Comparison of ENCODE assay signal across 18 cellular contexts in genomic region chr11:73976451-73977151, GRCh38. TPM values are rescaled to one million over a fixed set of nuclear protein-coding genes. Genes with fewer than 3 reads are reported as not detected.
DNase-seq lines count a peak whose midpoint lies in the region; ATAC-seq and TF ChIP-seq lines count a peak whose summit lies in the region.
"Had no signal": no experiment of that assay in that cellular context is flagged by ENCODE, and none has a peak within 500 bp of the region (broad histone marks: within the 10 kb centered on the region; RNA-seq: fewer than 3 reads in every experiment).

No MANE protein-coding gene starts in this region.

- POLR2A ChIA-PET in activated CD4-positive, alpha-beta memory T cell treated with anti-CD3 and anti-CD28 coated beads for 36 hours (lab: Charles Lee): interaction anchor here (1.3 to 2.5 kb wide), 2 partner anchors 35 to 49 kb away, joined by 3 to 9 read pairs; no protein-coding TSS in a partner anchor

- DNase-seq in activated naive CD4-positive, alpha-beta T cell treated with anti-CD3 and anti-CD28 coated beads, Interleukin-2, amount 50 U/mL, for 72 hours (ENCODE audit: low spot score in 2 of 2): no peak
- DNase-seq in activated naive CD4-positive, alpha-beta T cell treated with Interleukin-2 at 50 U/mL for 16 hours: no peak
- DNase-seq in activated CD4-positive, alpha-beta memory T cell treated with anti-CD3 and anti-CD28 coated beads for 36 hours: no peak
- DNase-seq in immature natural killer cell (no peak), type B pancreatic cell (ENCODE audit: extremely low spot score, unreplicated experiment) (no peak), progenitor cell of endocrine pancreas (ENCODE audit: low spot score, unreplicated experiment) (no peak), NCI-H774 (lab: John Stamatoyannopoulos, UW) (no peak)
- DNase-seq in stimulated activated CD4-positive, alpha-beta T cell treated with anti-CD3 and anti-CD28 coated beads, Interleukin-2, amount 100 ng/mL, for 48 hours: no peak
- DNase-seq: DMS 273 treated with DMSO at 0.1 percent for 48 hours, NCI-H187, OCI-M1, transverse colon, WERI-Rb-1 had no signal

- no peak for ATAC-seq in activated naive CD4-positive, alpha-beta T cell treated with anti-CD3 and anti-CD28 coated beads, Interleukin-2, amount 50 U/mL, for 72 hours
- ATAC-seq: left colon had no signal

- TF ChIP-seq CTCF in type B pancreatic cell (conservative IDR thresholded peaks at IDR 0.05) (no peak), progenitor cell of endocrine pancreas (IDR thresholded peaks at IDR 0.05; ENCODE audit: unreplicated experiment) (no peak)

- peaks cover 86% of the 10 kb centered on the region for H3K4me1 Mint-ChIP-seq in activated CD4-positive, alpha-beta memory T cell treated with anti-CD3 and anti-CD28 coated beads for 36 hours (ENCODE audit: low read depth)
- H3K4me1 Mint-ChIP-seq in immature natural killer cell (peaks cover 99 to 100% of the 10 kb centered on the region in 2 donors), type B pancreatic cell (ENCODE audit: unreplicated experiment) (peaks cover 24% of the 10 kb centered on the region), progenitor cell of endocrine pancreas (ENCODE audit: low read depth) (peaks cover 19% of the 10 kb centered on the region)

- no peaks in the 10 kb centered on the region for H3K27me3 Mint-ChIP-seq in activated CD4-positive, alpha-beta memory T cell treated with anti-CD3 and anti-CD28 coated beads for 36 hours
- peaks cover 4 to 9% (median 8%) of the 10 kb centered on the region in 3 donors for H3K27me3 Mint-ChIP-seq in immature natural killer cell (ENCODE audit: low read depth in 3 of 3)
- H3K27me3 Mint-ChIP-seq in type B pancreatic cell: no peaks in the 10 kb centered on the region
- H3K27me3 Mint-ChIP-seq in progenitor cell of endocrine pancreas: no peaks in the 10 kb centered on the region

- no peak overlapping the region for H3K4me3 Mint-ChIP-seq in activated CD4-positive, alpha-beta memory T cell treated with anti-CD3 and anti-CD28 coated beads for 36 hours
- peak overlapping the region; percentile 42 to 99 (median 76) for H3K4me3 Mint-ChIP-seq in immature natural killer cell
- H3K4me3 Mint-ChIP-seq in type B pancreatic cell: peak overlapping the region; percentile 7
- no peak overlapping the region for H3K4me3 Mint-ChIP-seq in progenitor cell of endocrine pancreas (ENCODE audit: low read depth)

- peak overlapping the region; percentile 63 to 95 for H3K27ac Mint-ChIP-seq in activated naive CD4-positive, alpha-beta T cell treated with anti-CD3 and anti-CD28 coated beads, Interleukin-2, amount 50 U/mL, for 72 hours
- H3K27ac Mint-ChIP-seq in activated CD4-positive, alpha-beta memory T cell treated with anti-CD3 and anti-CD28 coated beads for 36 hours: peak overlapping the region; percentile 51
- H3K27ac Mint-ChIP-seq in immature natural killer cell: peak overlapping the region; percentile 93 to 97 (median 96)
- no peak overlapping the region for H3K27ac Mint-ChIP-seq in type B pancreatic cell
- H3K27ac Mint-ChIP-seq in progenitor cell of endocrine pancreas: no peak overlapping the region

- intact Hi-C loops in activated CD4-positive, alpha-beta memory T cell treated with anti-CD3 and anti-CD28 coated beads for 36 hours (cut with micrococcal nuclease): no loop called here

- CTCF ChIA-PET in activated CD4-positive, alpha-beta memory T cell treated with anti-CD3 and anti-CD28 coated beads for 36 hours (lab: Charles Lee): interaction anchor here (0.8 kb wide), 1 partner anchor 55 kb away, joined by 4 read pairs; no protein-coding TSS in a partner anchor

- peaks cover 56 to 74% of the 10 kb centered on the region in 2 donors for H3K36me3 Mint-ChIP-seq in activated naive CD4-positive, alpha-beta T cell treated with anti-CD3 and anti-CD28 coated beads, Interleukin-2, amount 50 U/mL, for 72 hours
- H3K36me3 Mint-ChIP-seq in activated CD4-positive, alpha-beta memory T cell treated with anti-CD3 and anti-CD28 coated beads for 36 hours: peaks cover 76% of the 10 kb centered on the region
- peaks cover 52 to 74% (median 53%) of the 10 kb centered on the region in 3 donors for H3K36me3 Mint-ChIP-seq in immature natural killer cell
- H3K36me3 Mint-ChIP-seq in type B pancreatic cell: peaks cover 4% of the 10 kb centered on the region
- H3K36me3 Mint-ChIP-seq in progenitor cell of endocrine pancreas (ENCODE audit: insufficient read depth): peaks cover 18% of the 10 kb centered on the region

- no peaks in the 10 kb centered on the region for H3K9me3 Mint-ChIP-seq in activated naive CD4-positive, alpha-beta T cell treated with anti-CD3 and anti-CD28 coated beads, Interleukin-2, amount 50 U/mL, for 72 hours
- H3K9me3 Mint-ChIP-seq in activated CD4-positive, alpha-beta memory T cell treated with anti-CD3 and anti-CD28 coated beads for 36 hours: no peaks in the 10 kb centered on the region
- no peaks in the 10 kb centered on the region for H3K9me3 Mint-ChIP-seq in immature natural killer cell
- no peaks in the 10 kb centered on the region for H3K9me3 Mint-ChIP-seq in type B pancreatic cell
- H3K9me3 Mint-ChIP-seq in progenitor cell of endocrine pancreas (ENCODE audit: low read depth): no peaks in the 10 kb centered on the region

RNA-seq across cellular contexts. Expression of gene UCP2, which starts 6.0 kb away (rescaled TPM):
- 100 to 1,000 TPM; 271 to 326 TPM for total RNA-seq in activated naive CD4-positive, alpha-beta T cell treated with anti-CD3 and anti-CD28 coated beads, Interleukin-2, amount 50 U/mL, for 72 hours
- total RNA-seq in activated CD4-positive, alpha-beta memory T cell treated with anti-CD3 and anti-CD28 coated beads for 36 hours: 100 to 1,000 TPM; 461 to 471 TPM
- polyA plus RNA-seq in immature natural killer cell: 1,000 to 10,000 TPM; 1,092 to 2,060 (median 1,799) TPM
- 70.4 and 104 TPM in 2 replicates for total RNA-seq in type B pancreatic cell (ENCODE audit: low replicate concordance)
- 89.9 and 103 TPM in 2 replicates for total RNA-seq in progenitor cell of endocrine pancreas
- total RNA-seq: HT1080, MCF 10A had no signal

RNA-seq across cellular contexts. Expression of gene DNAJB13, which starts 25.8 kb away (rescaled TPM):
- total RNA-seq in activated naive CD4-positive, alpha-beta T cell treated with anti-CD3 and anti-CD28 coated beads, Interleukin-2, amount 50 U/mL, for 72 hours: under 1 TPM; 0.29 to 0.32 TPM
- under 1 TPM in 1 of 2 experiments, not detected in 1; 0.19 TPM for total RNA-seq in activated CD4-positive, alpha-beta memory T cell treated with anti-CD3 and anti-CD28 coated beads for 36 hours
- not detected for polyA plus RNA-seq in immature natural killer cell
- total RNA-seq in type B pancreatic cell (ENCODE audit: low replicate concordance) (2.8 TPM in 1 of 2 replicates, not detected in the other), progenitor cell of endocrine pancreas (1.1 and 1.4 TPM in 2 replicates)
- total RNA-seq: left colon, NCI-H460, transverse colon had no signal
- polyA plus RNA-seq: hepatocyte had no signal

RNA-seq across cellular contexts. Expression of gene UCP3, which starts 32.3 kb away (rescaled TPM):
- total RNA-seq in activated naive CD4-positive, alpha-beta T cell treated with anti-CD3 and anti-CD28 coated beads, Interleukin-2, amount 50 U/mL, for 72 hours: 1 to 10 TPM; 1.5 to 2.7 TPM
- total RNA-seq in activated CD4-positive, alpha-beta memory T cell treated with anti-CD3 and anti-CD28 coated beads for 36 hours: 1 to 10 TPM; 1.4 to 2.0 TPM
- polyA plus RNA-seq in immature natural killer cell: 1 to 10 TPM in 1 of 3 donors, under 1 TPM in 2; 0.41 to 1.3 (median 0.52) TPM
- total RNA-seq in type B pancreatic cell (ENCODE audit: low replicate concordance) (2.4 and 3.7 TPM in 2 replicates), progenitor cell of endocrine pancreas (4.3 and 5.2 TPM in 2 replicates)
- polyA plus RNA-seq: hepatocyte had no signal

Comparison
In these comparisons a context has a peak if more than half of its experiments do, and no peak if none do; other contexts are left out.
1. H3K27ac Mint-ChIP-seq: peak in activated naive CD4-positive, alpha-beta T cell treated with anti-CD3 and anti-CD28 coated beads, Interleukin-2, amount 50 U/mL, for 72 hours (2 of 2), activated CD4-positive, alpha-beta memory T cell treated with anti-CD3 and anti-CD28 coated beads for 36 hours (single experiment) and immature natural killer cell (6 of 6); none in type B pancreatic cell (single experiment) and progenitor cell of endocrine pancreas (single experiment).
2. H3K4me3 Mint-ChIP-seq: peak in immature natural killer cell (5 of 5) and type B pancreatic cell (single experiment); none in activated CD4-positive, alpha-beta memory T cell treated with anti-CD3 and anti-CD28 coated beads for 36 hours (single experiment) and progenitor cell of endocrine pancreas (single experiment).